16 cellular contexts compared by ENCODE assay signal in genomic region chr1:41860214-41860613, GRCh38.
"Had no signal": no experiment of that assay in that cellular context is flagged by ENCODE, and none has a peak within 500 bp of the region (broad histone marks: within the 10 kb centered on the region; RNA-seq: fewer than 3 reads in every experiment).

No MANE protein-coding gene starts in this region.

- H3K27ac ChIP-seq: heart left ventricle, left lung, psoas muscle, sigmoid colon, upper lobe of left lung had no signal

- FAIRE-seq: frontal cortex had no signal

- ATAC-seq: activated T-cell treated with anti-CD3 and anti-CD28 coated beads, Interleukin-2, amount 50 U/mL, for 4 hours; heart left ventricle; left lung; psoas muscle; stimulated activated naive CD8-positive, alpha-beta T cell treated with anti-CD3 and anti-CD28 coated beads, Interleukin-15, Interleukin-2, amounts not matched to agents 100 U/mL and 50 U/mL, for 24 hours had no signal

- DNase-seq: activated CD4-positive, alpha-beta memory T cell treated with anti-CD3 and anti-CD28 coated beads for 36 hours; activated CD4-positive, alpha-beta T cell treated with anti-CD3 and anti-CD28 coated beads for 1 hour; activated effector memory CD4-positive, alpha-beta T cell treated with anti-CD3 and anti-CD28 coated beads, Interleukin-2, amount 50 U/mL, for 16 hours; activated T-cell treated with anti-CD3 and anti-CD28 coated beads, Interleukin-2, amount 50 U/mL, for 4 hours; amygdala; effector memory CD4-positive, alpha-beta T cell; heart left ventricle; islet precursor cell; left lung; nephron progenitor cell; psoas muscle; sigmoid colon; stimulated activated CD4-positive, alpha-beta T cell treated with anti-CD3 and anti-CD28 coated beads, Interleukin-2, amount 100 ng/mL, for 24 hours; stimulated activated naive CD8-positive, alpha-beta T cell treated with anti-CD3 and anti-CD28 coated beads, Interleukin-15, Interleukin-2, amounts not matched to agents 100 U/mL and 50 U/mL, for 24 hours; upper lobe of left lung had no signal
